In genomic region chr1:156969496-156969895, GRCh38 we compare ENCODE assay signal across 15 cellular contexts. TPM values are rescaled to one million over a fixed set of nuclear protein-coding genes. Genes with fewer than 3 reads are reported as not detected.
DNase-seq lines count a peak whose midpoint lies in the region; FAIRE-seq and TF ChIP-seq lines count a peak whose summit lies in the region.
"Had no signal": no experiment of that assay in that cellular context is flagged by ENCODE, and none has a peak within 500 bp of the region (broad histone marks: within the 10 kb centered on the region; RNA-seq: fewer than 3 reads in every experiment).

No MANE protein-coding gene starts in this region.

- H3K4me3 Mint-ChIP-seq in Caco-2 (ENCODE audit: unreplicated experiment): peak overlapping the region; percentile 39
- no peak overlapping the region for H3K4me3 Mint-ChIP-seq in nephron progenitor cell
- H3K4me3 Mint-ChIP-seq: CD4-positive, alpha-beta memory T cell; H9 had no signal

- no peak for FAIRE-seq in H1 (lab: Jason Lieb, UNC)
- FAIRE-seq: GM12878 had no signal

- intact Hi-C loops in Caco-2 (cut with micrococcal nuclease; ENCODE audit: unreplicated experiment): loop anchor here (2.0 kb wide), 2 partner anchors 27 to 75 kb away; partner anchors contain the start of gene ARHGEF11

- H3K27ac Mint-ChIP-seq in Caco-2 (ENCODE audit: unreplicated experiment): peak overlapping the region; percentile 58
- H3K27ac Mint-ChIP-seq in nephron progenitor cell: peak overlapping the region; percentile 41

- DNase-seq in Caco-2 (peak in 1 of 2 experiments; percentile 52), H1 (ENCODE audit: low read depth in 1 of 2, low spot score in 2 of 2) (no peak), nephron progenitor cell (no peak), T-helper 1 cell (no peak), NOMO-1 (lab: John Stamatoyannopoulos, UW; ENCODE audit: unreplicated experiment in 2 of 2) (no peak), GM03348 (ENCODE audit: low spot score) (no peak)
- DNase-seq: 8988T, C1 segment of cervical spinal cord, DMS153, DND-41, H9 had no signal

- no peaks in the 10 kb centered on the region for H3K27me3 Mint-ChIP-seq in Caco-2 (ENCODE audit: insufficient read depth, unreplicated experiment)
- H3K27me3 Mint-ChIP-seq in nephron progenitor cell (ENCODE audit: low read depth, poor library complexity): no peaks in the 10 kb centered on the region

- H3K9ac ChIP-seq in H1 (replicated peaks in 1 of 4; ENCODE audit: extremely low read depth in 1 of 4, low read depth in 3 of 4, low read length in 3 of 4): no peak overlapping the region

- H2BK120ac ChIP-seq in H1 (replicated peaks; ENCODE audit: low read depth, low read length): no peak overlapping the region

- H3K4ac ChIP-seq in H1 (replicated peaks; ENCODE audit: insufficient read length, low read depth, low read length): no peak overlapping the region

- no peak overlapping the region for H2BK15ac ChIP-seq in H1 (ENCODE audit: low read length)

- H3K23ac ChIP-seq in H1 (ENCODE audit: insufficient read length): no peak overlapping the region

- H3K4me2 ChIP-seq in H1 (ENCODE audit: insufficient read depth in 1 of 2, low read depth in 2 of 2, low read length in 2 of 2): no peak overlapping the region
- H3K4me2 ChIP-seq: A549 had no signal

- no peaks in the 10 kb centered on the region; the same call in 1 of the 2 replicates for H3K36me3 ChIP-seq in Caco-2 (ENCODE audit: control insufficient read depth, insufficient read depth, low read length)
- peaks cover 0 to 35% (median 12%) of the 10 kb centered on the region in 4 experiments; a peak in 6 of 8 replicates for H3K36me3 ChIP-seq in H1 (ENCODE audit: control insufficient read depth in 2 of 4, insufficient read depth in 4 of 4, low read length in 3 of 4)

- H4K91ac ChIP-seq in H1 (replicated peaks; ENCODE audit: insufficient read length, low read length): no peak overlapping the region

- no peak overlapping the region for H2BK12ac ChIP-seq in H1 (ENCODE audit: low read depth, low read length)

- H3K14ac ChIP-seq in H1 (ENCODE audit: insufficient read length): no peak overlapping the region

- H3K36me3 Mint-ChIP-seq in Caco-2 (ENCODE audit: insufficient read depth, unreplicated experiment): peaks cover 53% of the 10 kb centered on the region
- peaks cover 45% of the 10 kb centered on the region for H3K36me3 Mint-ChIP-seq in nephron progenitor cell (ENCODE audit: low read depth)
- H3K36me3 Mint-ChIP-seq: CD4-positive, alpha-beta memory T cell had no signal

- H3K4me3 ChIP-seq in Caco-2 (ENCODE audit: low read depth, low read length) (no peak overlapping the region), H1 (ENCODE audit: extremely low read depth in 1 of 4, insufficient read depth in 2 of 4, low read depth in 3 of 4, low read length in 4 of 4) (no peak overlapping the region)
- H3K4me3 ChIP-seq: A549, GM12878 had no signal

- H3K56ac ChIP-seq in H1 (replicated peaks; ENCODE audit: insufficient read length, low read depth, low read length): no peak overlapping the region

- no peak for TF ChIP-seq EP300 in H1 (IDR thresholded peaks at IDR 0.05; ENCODE audit: borderline replicate concordance in 1 of 2, low read depth in 2 of 2, low read length in 2 of 2)

- H4K8ac ChIP-seq in H1 (ENCODE audit: extremely low read depth, insufficient read depth, low read length): no peak overlapping the region

- H2AK5ac ChIP-seq in H1 (ENCODE audit: low read depth, low read length): no peak overlapping the region

- H3K18ac ChIP-seq in H1 (ENCODE audit: extremely low read depth, low read length): no peak overlapping the region

- H4K20me1 ChIP-seq in H1 (replicated peaks in 1 of 2; ENCODE audit: control insufficient read depth in 1 of 2, insufficient read depth in 2 of 2, low read length in 2 of 2): no peaks in the 10 kb centered on the region

- no peaks in the 10 kb centered on the region for H3K27me3 ChIP-seq in Caco-2 (replicated peaks; ENCODE audit: control insufficient read depth, insufficient read depth, low read length)
- H3K27me3 ChIP-seq in H1 (replicated peaks in 1 of 4; ENCODE audit: control insufficient read depth in 3 of 4, extremely low read depth in 1 of 4, insufficient read depth in 3 of 4, low read length in 3 of 4): no peaks in the 10 kb centered on the region

- H3K79me2 ChIP-seq in H1 (ENCODE audit: control insufficient read depth in 1 of 2, insufficient read depth in 2 of 2, low read length in 2 of 2): no peaks in the 10 kb centered on the region

- no peaks in the 10 kb centered on the region for H3K79me1 ChIP-seq in H1 (ENCODE audit: low read depth, low read length)

- no peaks in the 10 kb centered on the region for H3K9me3 Mint-ChIP-seq in Caco-2 (ENCODE audit: unreplicated experiment)
- no peaks in the 10 kb centered on the region for H3K9me3 Mint-ChIP-seq in nephron progenitor cell
- H3K9me3 Mint-ChIP-seq: CD4-positive, alpha-beta memory T cell; H9 had no signal

- no peak for TF ChIP-seq RAD21 in H1 (IDR thresholded peaks at IDR 0.05 in 1 of 2, conservative IDR thresholded peaks at IDR 0.05 in 1 of 2; ENCODE audit: low read depth in 2 of 2, low read length in 2 of 2)

- BruUV-seq in Caco-2 (replicated peaks; lab: Mats Ljungman, UMichigan): no TSS peak

- TF ChIP-seq POLR2A in H1 (IDR thresholded peaks at IDR 0.05; ENCODE audit: control extremely low read depth in 1 of 2, low read depth in 2 of 2, low read length in 2 of 2): no peak

- H3K4me1 ChIP-seq in Caco-2: peaks cover 35% of the 10 kb centered on the region
- no peaks in the 10 kb centered on the region for H3K4me1 ChIP-seq in H1 (replicated peaks in 1 of 4; ENCODE audit: control insufficient read depth in 3 of 4, insufficient read depth in 4 of 4, low read length in 3 of 4)
- H3K4me1 ChIP-seq: A549 had no signal

- peak overlapping the region; percentile 55; the same call in 1 of the 2 replicates for H2BK5ac ChIP-seq in H1 (ENCODE audit: low read depth, low read length)

- H3K23me2 ChIP-seq in H1 (ENCODE audit: low read depth, low read length): no peaks in the 10 kb centered on the region

- H2AFZ ChIP-seq in H1 (ENCODE audit: low read length): no peak overlapping the region

- H3K9me3 ChIP-seq in Caco-2 (no peaks in the 10 kb centered on the region), H1 (ENCODE audit: insufficient read depth in 2 of 2, low read depth in 1 of 2, low read length in 1 of 2) (no peaks in the 10 kb centered on the region)
- H3K9me3 ChIP-seq: A549 had no signal

- WGBS in H1 (ENCODE audit: extremely low coverage in 1 of 2, insufficient coverage in 1 of 2, insufficient read length in 1 of 2, insufficient replicate concordance in 2 of 2, low coverage in 1 of 2, low lambda C conversion rate in 2 of 2, missing lambda C conversion rate in 1 of 2), 2 experiments: 93% methylated on average over 3 of the region's 3 CpGs; no CpG with 5 or more reads in 1 of the 2 experiments

- CTCF ChIA-PET in Caco-2 (lab: Charles Lee) (interaction anchor here (1.2 to 2.6 kb wide), 8 partner anchors 13 to 120 kb away, joined by 3 to 13 read pairs (median 6); no protein-coding TSS in a partner anchor), H1 (lab: Charles Lee; ENCODE audit: partially characterized antibody) (interaction anchor here (0.6 to 2.4 kb wide), 22 partner anchors 9 to 290 kb away, joined by 3 to 26 read pairs (median 4); no protein-coding TSS in a partner anchor)

- no peak overlapping the region for H4K5ac ChIP-seq in H1 (ENCODE audit: insufficient read length, low read depth, low read length)

- no peak overlapping the region for H2BK20ac ChIP-seq in H1 (ENCODE audit: low read length)

- no peak overlapping the region for H3K27ac ChIP-seq in H1 (ENCODE audit: low read depth, low read length)
- H3K27ac ChIP-seq: A549 had no signal

- POLR2A ChIA-PET in Caco-2 (lab: Charles Lee): no interaction called here
- POLR2A ChIA-PET in H1 (lab: Charles Lee; ENCODE audit: partially characterized antibody): interaction anchor here (1.1 kb wide), 1 partner anchor 30 kb away, joined by 5 read pairs; no protein-coding TSS in a partner anchor

- H3K4me1 Mint-ChIP-seq in Caco-2 (ENCODE audit: low read depth, unreplicated experiment) (peaks cover 19% of the 10 kb centered on the region), nephron progenitor cell (peaks cover 2% of the 10 kb centered on the region)

- TF ChIP-seq CTCF in Caco-2 (IDR thresholded peaks at IDR 0.05; ENCODE audit: insufficient read depth in 1 of 2, low read depth in 1 of 2, low read length in 1 of 2, severe bottlenecking in 1 of 2, unreplicated experiment in 1 of 2): no peak
- TF ChIP-seq CTCF in H1 (IDR thresholded peaks at IDR 0.05; ENCODE audit: control extremely low read depth in 1 of 3, insufficient read depth in 1 of 3, low read depth in 1 of 3, low read length in 3 of 3): no peak
- TF ChIP-seq CTCF in nephron progenitor cell (IDR thresholded peaks at IDR 0.05): no peak

TF ChIP-seq in H1, 55 proteins besides CTCF, POLR2A, EP300 and RAD21 (continues in another document):
- TF ChIP-seq CBX8 (IDR thresholded peaks at IDR 0.05; ENCODE audit: borderline replicate concordance, low read depth, low read length): no peak
- TF ChIP-seq JUN (IDR thresholded peaks at IDR 0.05; ENCODE audit: low read depth, low read length): no peak
- TF ChIP-seq SIN3A (conservative IDR thresholded peaks at IDR 0.05 in 1 of 2, IDR thresholded peaks at IDR 0.05 in 1 of 2; ENCODE audit: low read depth in 1 of 2, low read length in 2 of 2): no peak
- TF ChIP-seq SUZ12 (IDR thresholded peaks at IDR 0.05; ENCODE audit: low read length): no peak
- TF ChIP-seq YY1 (IDR thresholded peaks at IDR 0.05; ENCODE audit: low read depth, low read length): no peak
- TF ChIP-seq RFX5 (IDR thresholded peaks at IDR 0.05; ENCODE audit: borderline replicate concordance, low read depth, low read length): no peak
- TF ChIP-seq CREB1 (IDR thresholded peaks at IDR 0.05): no peak
- TF ChIP-seq SP4 (IDR thresholded peaks at IDR 0.05; ENCODE audit: low read length): no peak
- TF ChIP-seq TAF7 (optimal IDR thresholded peaks at IDR 0.05; ENCODE audit: borderline replicate concordance, low read depth, low read length): no peak
- no peak for TF ChIP-seq MAX (IDR thresholded peaks at IDR 0.05)
- TF ChIP-seq SP2 (IDR thresholded peaks at IDR 0.05; ENCODE audit: low read length): no peak

RNA-seq across cellular contexts. Expression of gene LRRC71, which starts 49.1 kb away (rescaled TPM):
- not detected in 2 replicates for total RNA-seq in Caco-2 (2022)
- total RNA-seq in H1 (2021; fragmentation: NEBNext Ultra II Directional; extraction: Animal tissue kit (Norgen Biotek cat#: 25700)): not detected in 2 replicates
- polyA plus RNA-seq in H1 (2011; rRNA removed): 0.05 and 0.16 TPM in 2 replicates
- 0.27 TPM for polyA plus RNA-seq in H1 (2011; cell fraction: cytosol; rRNA removed)
- polyA plus RNA-seq in H1 (2011; cell fraction: nucleus; rRNA removed): 0.46 TPM
- polyA plus RNA-seq in H1 (2012, experiment 1 of 2): 0.12 to 0.59 TPM (median 0.31 TPM) in 4 replicates
- not detected for polyA plus RNA-seq in H1 (2012, experiment 2 of 2)
- polyA plus RNA-seq in H1 (2013, experiment 1 of 2): 0.12 TPM
- polyA plus RNA-seq in H1 (2013, experiment 2 of 2): 0.11 TPM
- 0.24 TPM in 1 of 2 replicates, not detected in the other for polyA minus RNA-seq in H1 (2011; rRNA and poly(A)+ RNA removed)
- polyA minus RNA-seq in H1 (2011; cell fraction: cytosol; rRNA and poly(A)+ RNA removed): not detected
- not detected for polyA minus RNA-seq in H1 (2011; cell fraction: nucleus; rRNA and poly(A)+ RNA removed)
- total RNA-seq: CD4-positive, alpha-beta memory T cell; GM12878; H4; H9 had no signal
- polyA plus RNA-seq: CD4-positive, alpha-beta memory T cell; GM12878 had no signal
